ENCODE assay signal across 8 cellular contexts in genomic region chr5:154811653-154812465, GRCh38. TPM values are rescaled to one million over a fixed set of nuclear protein-coding genes. Genes with fewer than 3 reads are reported as not detected.
DNase-seq lines count a peak whose midpoint lies in the region; ATAC-seq and TF ChIP-seq lines count a peak whose summit lies in the region.

No MANE protein-coding gene starts in this region.

- peak overlapping the region; percentile 90 for H3K27ac Mint-ChIP-seq in WTC11

- H3K4me1 Mint-ChIP-seq in WTC11: no peaks in the 10 kb centered on the region

- H3K4me3 ChIP-seq in cardiac fibroblast (replicated peaks in 1 of 2; ENCODE audit: low read depth in 2 of 2, low read length in 2 of 2): no peak overlapping the region

- H3K9me3 Mint-ChIP-seq in WTC11: no peaks in the 10 kb centered on the region

- DNase-seq in COLO829 (ENCODE audit: low spot score) (peak; percentile 70), NCI-H146 treated with DMSO at 0.1 percent for 48 hours (lab: John Stamatoyannopoulos, UW; ENCODE audit: unreplicated experiment) (peak; percentile 2), WTC11 (ENCODE audit: low spot score) (peak; percentile 61), cardiac fibroblast (ENCODE audit: low read depth in 2 of 2) (peak; percentile 80 to 81), kidney glomerular epithelial cell (lab: John Stamatoyannopoulos, UW) (peak; percentile 63)
- peak; percentile 69 for DNase-seq in stimulated activated CD4-positive, alpha-beta T cell treated with anti-CD3 and anti-CD28 coated beads, Interleukin-4, amount 100 ng/mL, for 24 hours

- CTCF ChIA-PET in WTC11 (lab: Charles Lee): no interaction called here

- no peak overlapping the region for H3K4me3 Mint-ChIP-seq in WTC11

- H3K36me3 Mint-ChIP-seq in WTC11: peaks cover 83% of the 10 kb centered on the region

- TF ChIP-seq CTCF in WTC11 (IDR thresholded peaks at IDR 0.05) (peak; percentile 59), cardiac fibroblast (IDR thresholded peaks at IDR 0.05; ENCODE audit: low read depth, low read length) (peak; percentile 91)

- ATAC-seq in GM21526 (IDR thresholded peaks at IDR 0.05; ENCODE audit: low FRiP score, unreplicated experiment) (peak; percentile 58), WTC11 (peak; percentile 86), HG03439 (IDR thresholded peaks at IDR 0.05; ENCODE audit: unreplicated experiment) (no peak)

- POLR2A ChIA-PET in WTC11 (lab: Charles Lee): no interaction called here

- H3K27me3 Mint-ChIP-seq in WTC11 (ENCODE audit: low read depth): no peaks in the 10 kb centered on the region

TF ChIP-seq in WTC11, 78 proteins besides CTCF, POLR2A, EP300 and RAD21:
- TF ChIP-seq NR3C1 (CRISPR knock-in tag; conservative IDR thresholded peaks at IDR 0.05; ENCODE audit: low read depth): no peak
- TF ChIP-seq PRDM15 (CRISPR knock-in tag; IDR thresholded peaks at IDR 0.05): no peak
- TF ChIP-seq SMAD3 (CRISPR knock-in tag; IDR thresholded peaks at IDR 0.05; ENCODE audit: borderline replicate concordance): no peak
- no peak for TF ChIP-seq SOX15 (CRISPR knock-in tag; IDR thresholded peaks at IDR 0.05)
- TF ChIP-seq CBFB (CRISPR knock-in tag; IDR thresholded peaks at IDR 0.05; ENCODE audit: low read depth): no peak
- no peak for TF ChIP-seq ATF1 (CRISPR knock-in tag; IDR thresholded peaks at IDR 0.05)
- no peak for TF ChIP-seq ZNF263 (CRISPR knock-in tag; IDR thresholded peaks at IDR 0.05; ENCODE audit: low read depth)
- TF ChIP-seq GABPB1 (CRISPR knock-in tag; IDR thresholded peaks at IDR 0.05): no peak
- no peak for TF ChIP-seq PREB (CRISPR knock-in tag; IDR thresholded peaks at IDR 0.05; ENCODE audit: borderline replicate concordance)
- TF ChIP-seq E2F1 (CRISPR knock-in tag; IDR thresholded peaks at IDR 0.05): no peak

RNA-seq across cellular contexts. Expression of gene FAXDC2, which starts 38.5 kb away (rescaled TPM):
- 3.9 to 6.0 TPM (median 5.5 TPM) in 3 replicates for total RNA-seq in WTC11 (2021)

RNA-seq across cellular contexts. Expression of gene CNOT8, which starts 46.6 kb away (rescaled TPM):
- total RNA-seq in WTC11 (2021): 51.7 to 58.6 TPM (median 54.4 TPM) in 3 replicates

RNA-seq across cellular contexts. Expression of gene LARP1, which starts 56.7 kb away (rescaled TPM):
- 360 to 406 TPM (median 378 TPM) in 3 replicates for total RNA-seq in WTC11 (2021)

Comparison
In these comparisons a context has a peak if more than half of its experiments do, and no peak if none do; other contexts are left out.
1. DNase-seq: peak in every context shown above with its lines; median percentile 80 in cardiac fibroblast; 70 in COLO829; 69 in stimulated activated CD4-positive, alpha-beta T cell treated with anti-CD3 and anti-CD28 coated beads, Interleukin-4, amount 100 ng/mL, for 24 hours; 63 in kidney glomerular epithelial cell; 61 in WTC11; 2 in NCI-H146 treated with DMSO at 0.1 percent for 48 hours.